Comparison of ENCODE assay signal across 8 cellular contexts in the genomic region with DNA sequence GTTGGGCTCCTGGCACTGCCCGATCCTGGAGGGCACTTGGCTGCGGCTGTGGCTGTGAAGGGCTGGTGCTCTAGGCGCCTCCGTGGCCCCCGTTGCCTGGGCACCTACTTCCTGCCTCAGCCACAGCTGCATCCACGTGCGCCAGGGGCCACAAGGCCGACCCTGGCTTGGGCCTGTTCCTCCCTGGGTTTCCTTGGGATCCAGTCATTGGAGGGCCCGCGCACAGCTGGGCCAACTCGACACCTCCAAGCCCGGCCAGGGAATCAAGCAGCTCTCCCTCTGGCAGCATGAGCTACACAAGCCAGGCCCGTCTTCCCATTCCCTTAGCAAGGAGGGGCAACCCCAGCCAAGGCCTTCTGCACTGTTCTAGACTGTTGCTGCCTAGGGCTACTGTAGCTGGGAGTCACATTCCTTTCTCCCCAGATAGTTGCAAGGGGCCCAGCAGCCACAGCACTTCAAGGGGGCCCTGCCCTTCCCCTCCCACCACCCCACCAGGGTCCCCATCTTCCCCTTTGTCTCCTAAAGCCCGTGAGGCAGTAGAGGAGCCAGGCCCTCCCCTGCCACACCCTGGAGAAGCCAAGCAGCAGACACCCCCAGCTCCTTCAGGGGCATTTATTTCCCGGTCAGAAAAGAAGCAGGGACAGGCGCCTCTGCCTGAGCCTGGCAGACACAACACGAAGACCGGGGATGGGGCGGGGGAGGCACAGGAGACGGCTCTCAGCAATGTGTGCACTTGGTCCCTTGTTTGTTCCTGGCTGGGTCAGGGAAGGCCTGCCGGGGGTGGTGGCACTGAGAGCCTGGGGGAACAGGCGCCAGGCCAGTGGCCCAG. TPM values are rescaled to one million over a fixed set of nuclear protein-coding genes. Genes with fewer than 3 reads are reported as not detected.
DNase-seq lines count a peak whose midpoint lies in the region; ATAC-seq lines count a peak whose summit lies in the region.

No MANE protein-coding gene starts in this region.

- POLR2A ChIA-PET in naive thymus-derived CD4-positive, alpha-beta T cell (lab: Charles Lee) = interaction anchor here (0.6 to 1.3 kb wide), 8 partner anchors 12 to 164 kb away, joined by 3 to 5 read pairs (median 4); partner anchors contain the start of genes ALYREF, ANAPC11 and MRPL12

- H3K4me3 ChIP-seq in SJSA1 = no peak overlapping the region
- no peak overlapping the region for H3K4me3 ChIP-seq in naive thymus-derived CD4-positive, alpha-beta T cell (ENCODE audit: low read length)

- peaks cover 49% of the 10 kb centered on the region for H3K4me1 ChIP-seq in SJSA1 (replicated peaks)
- peaks cover 15 to 18% of the 10 kb centered on the region in 2 donors for H3K4me1 ChIP-seq in naive thymus-derived CD4-positive, alpha-beta T cell (ENCODE audit: control insufficient read depth in 2 of 2, insufficient read depth in 2 of 2, low read length in 2 of 2)

- intact Hi-C loops in naive thymus-derived CD4-positive, alpha-beta T cell (cut with micrococcal nuclease) = loop anchor here in 1 of 2 donors (10.0 kb wide), 2 partner anchors 427 to 1413 kb away; no protein-coding TSS in a partner anchor

- no peak for ATAC-seq in naive thymus-derived CD4-positive, alpha-beta T cell

- H3K27ac Mint-ChIP-seq in naive thymus-derived CD4-positive, alpha-beta T cell = peak overlapping the region; percentile 39 to 83 (median 66)

- peaks cover 91% of the 10 kb centered on the region for H3K36me3 ChIP-seq in SJSA1
- peaks cover 8 to 33% (median 12%) of the 10 kb centered on the region in 3 experiments for H3K36me3 ChIP-seq in naive thymus-derived CD4-positive, alpha-beta T cell (ENCODE audit: control insufficient read depth in 2 of 3, insufficient read depth in 3 of 3, low read length in 3 of 3)

- peaks cover 17 to 42% (median 38%) of the 10 kb centered on the region in 7 donors for H3K4me1 Mint-ChIP-seq in naive thymus-derived CD4-positive, alpha-beta T cell

- DNase-seq in stimulated activated CD4-positive, alpha-beta T cell treated with anti-CD3 and anti-CD28 coated beads, Interleukin-12 subunit alpha, Interleukin-12 subunit beta, amount 100 ng/mL, for 4 hours = peak; percentile 40
- DNase-seq in stimulated activated CD4-positive, alpha-beta T cell treated with anti-CD3 and anti-CD28 coated beads, Interleukin-2, amount 100 ng/mL, for 48 hours = no peak
- DNase-seq in SJSA1 (ENCODE audit: low read depth in 1 of 2, low spot score in 2 of 2) (peak in 1 of 2 experiments; percentile 46), dermis blood vessel endothelial cell (peak; percentile 32), germinal center (ENCODE audit: low spot score) (no peak), LoVo (ENCODE audit: low spot score) (no peak), cerebellar nuclear complex (lab: John Stamatoyannopoulos, UW) (no peak)
- peak in 4 of 9 donors; percentile 31 to 38 (median 33) for DNase-seq in naive thymus-derived CD4-positive, alpha-beta T cell

- peak overlapping the region in 6 of 10 donors; percentile 9 to 60 (median 28) for H3K4me3 Mint-ChIP-seq in naive thymus-derived CD4-positive, alpha-beta T cell

- H3K27me3 Mint-ChIP-seq in naive thymus-derived CD4-positive, alpha-beta T cell = no peaks in the 10 kb centered on the region

- H3K9me3 Mint-ChIP-seq in naive thymus-derived CD4-positive, alpha-beta T cell = peaks cover 0 to 4% (median 0%) of the 10 kb centered on the region in 11 donors

- H3K36me3 Mint-ChIP-seq in naive thymus-derived CD4-positive, alpha-beta T cell = peaks cover 0 to 24% (median 0%) of the 10 kb centered on the region in 5 donors

- H3K27me3 ChIP-seq in SJSA1 (replicated peaks) = no peaks in the 10 kb centered on the region
- H3K27me3 ChIP-seq in naive thymus-derived CD4-positive, alpha-beta T cell (ENCODE audit: control insufficient read depth in 2 of 2, insufficient read depth in 2 of 2, low read length in 2 of 2) = no peaks in the 10 kb centered on the region

- CTCF ChIA-PET in naive thymus-derived CD4-positive, alpha-beta T cell (lab: Charles Lee) = no interaction called here

- H3K27ac ChIP-seq in SJSA1 = peak overlapping the region; percentile 32; the same call in 1 of the 2 replicates
- H3K27ac ChIP-seq in naive thymus-derived CD4-positive, alpha-beta T cell (ENCODE audit: low read depth, low read length) = peak overlapping the region; percentile 14

- H3K9me3 ChIP-seq in SJSA1 (replicated peaks) = no peaks in the 10 kb centered on the region; the same call in 1 of the 2 replicates
- no peaks in the 10 kb centered on the region for H3K9me3 ChIP-seq in naive thymus-derived CD4-positive, alpha-beta T cell (ENCODE audit: control insufficient read depth in 2 of 3, low read length in 3 of 3)

RNA-seq across cellular contexts. Expression of gene ARHGDIA, which starts 3.8 kb away (rescaled TPM):
- 276 and 304 TPM in 2 replicates for total RNA-seq in SJSA1 (2014; rRNA removed; shearing (Covaris generic))
- 195 and 495 TPM in 2 replicates for total RNA-seq in dermis blood vessel endothelial cell
- total RNA-seq in naive thymus-derived CD4-positive, alpha-beta T cell = 100 to 1,000 TPM; 308 to 671 (median 465) TPM
- 100 to 1,000 TPM in 1 of 2 donors, 10 to 100 TPM in 1; 66.5 to 140 TPM for polyA plus RNA-seq in naive thymus-derived CD4-positive, alpha-beta T cell

RNA-seq across cellular contexts. Expression of gene P4HB, which starts 7.0 kb away (rescaled TPM):
- 1,635 and 2,300 TPM in 2 replicates for total RNA-seq in SJSA1 (2014; rRNA removed; shearing (Covaris generic))
- 1,052 and 1,490 TPM in 2 replicates for total RNA-seq in dermis blood vessel endothelial cell
- 100 to 1,000 TPM; 188 to 568 (median 304) TPM for total RNA-seq in naive thymus-derived CD4-positive, alpha-beta T cell
- 100 to 1,000 TPM; 161 to 224 TPM for polyA plus RNA-seq in naive thymus-derived CD4-positive, alpha-beta T cell

RNA-seq across cellular contexts. Expression of gene ALYREF, which starts 24.0 kb away (rescaled TPM):
- 482 and 554 TPM in 2 replicates for total RNA-seq in SJSA1 (2014; rRNA removed; shearing (Covaris generic))
- 172 and 224 TPM in 2 replicates for total RNA-seq in dermis blood vessel endothelial cell
- total RNA-seq in naive thymus-derived CD4-positive, alpha-beta T cell = 100 to 1,000 TPM in 1 of 5 experiments, 10 to 100 TPM in 4; 38.3 to 159 (median 83.2) TPM
- polyA plus RNA-seq in naive thymus-derived CD4-positive, alpha-beta T cell = 10 to 100 TPM; 28.5 to 31.5 TPM

RNA-seq across cellular contexts. Expression of gene ANAPC11, which starts 24.2 kb away (rescaled TPM):
- 416 and 712 TPM in 2 replicates for total RNA-seq in SJSA1 (2014; rRNA removed; shearing (Covaris generic))
- total RNA-seq in dermis blood vessel endothelial cell = 79.9 and 128 TPM in 2 replicates
- 100 to 1,000 TPM in 1 of 5 experiments, 10 to 100 TPM in 4; 30.8 to 106 (median 40.5) TPM for total RNA-seq in naive thymus-derived CD4-positive, alpha-beta T cell
- 100 to 1,000 TPM; 245 to 278 TPM for polyA plus RNA-seq in naive thymus-derived CD4-positive, alpha-beta T cell

RNA-seq across cellular contexts. Expression of gene PPP1R27, which starts 32.5 kb away (rescaled TPM):
- not detected in 2 replicates for total RNA-seq in SJSA1 (2014; rRNA removed; shearing (Covaris generic))
- not detected in 2 replicates for total RNA-seq in dermis blood vessel endothelial cell
- total RNA-seq in naive thymus-derived CD4-positive, alpha-beta T cell = not detected
- polyA plus RNA-seq in naive thymus-derived CD4-positive, alpha-beta T cell = under 1 TPM in 1 of 2 donors, not detected in 1; 0.13 TPM

Comparison
In these comparisons a context has a peak if more than half of its experiments do, and no peak if none do; other contexts are left out.
1. DNase-seq: peak in stimulated activated CD4-positive, alpha-beta T cell treated with anti-CD3 and anti-CD28 coated beads, Interleukin-12 subunit alpha, Interleukin-12 subunit beta, amount 100 ng/mL, for 4 hours (single experiment) and dermis blood vessel endothelial cell (single experiment); none in stimulated activated CD4-positive, alpha-beta T cell treated with anti-CD3 and anti-CD28 coated beads, Interleukin-2, amount 100 ng/mL, for 48 hours (0 of 2), germinal center (single experiment), LoVo (single experiment) and cerebellar nuclear complex (0 of 2).